7 cellular contexts compared by ENCODE assay signal in genomic region chr5:112892066-112892465, GRCh38. TPM values are rescaled to one million over a fixed set of nuclear protein-coding genes. Genes with fewer than 3 reads are reported as not detected.
A peak's percentile ranks its signal among the peaks of the same experiment; 100 is the strongest.
DNase-seq lines count a peak whose midpoint lies in the region; TF ChIP-seq lines count a peak whose summit lies in the region.
"Not testable (repeated sequence)": the region's sequence is repeated elsewhere in the genome, so short reads cannot be mapped to it uniquely, and the experiment has no call there.

No MANE protein-coding gene starts in this region.

- not testable (repeated sequence) for H3K4me3 ChIP-seq in Caco-2 (ENCODE audit: low read depth, low read length); SJCRH30

- H3K27ac Mint-ChIP-seq in CD14-positive monocyte: peak overlapping the region in 4 of 7 donors; percentile 34 to 73 (median 61)
- not testable (repeated sequence) for H3K27ac Mint-ChIP-seq in Caco-2 (ENCODE audit: unreplicated experiment); MCF 10A (ENCODE audit: low read depth, unreplicated experiment)
- peak overlapping the region; percentile 13 for H3K27ac Mint-ChIP-seq in activated CD4-positive, alpha-beta memory T cell treated with anti-CD3 and anti-CD28 coated beads, Interleukin-2, amount 10 ng/mL, durations not matched to agents 7 days and 5 days
- peak overlapping the region; percentile 28 for H3K27ac Mint-ChIP-seq in endothelial cell (ENCODE audit: unreplicated experiment)
- peak overlapping the region; percentile 81 for H3K27ac Mint-ChIP-seq in nephron progenitor cell

- not testable (repeated sequence) for H3K4me3 Mint-ChIP-seq in CD14-positive monocyte; Caco-2 (ENCODE audit: unreplicated experiment); activated CD4-positive, alpha-beta memory T cell treated with anti-CD3 and anti-CD28 coated beads, Interleukin-2, amount 10 ng/mL, durations not matched to agents 7 days and 5 days; MCF 10A (ENCODE audit: unreplicated experiment); endothelial cell (ENCODE audit: unreplicated experiment); nephron progenitor cell

- not testable (repeated sequence) for H3K4me1 Mint-ChIP-seq in CD14-positive monocyte; Caco-2 (ENCODE audit: low read depth, unreplicated experiment); MCF 10A (ENCODE audit: insufficient read depth, unreplicated experiment); endothelial cell (ENCODE audit: unreplicated experiment); nephron progenitor cell
- H3K4me1 Mint-ChIP-seq in activated CD4-positive, alpha-beta memory T cell treated with anti-CD3 and anti-CD28 coated beads, Interleukin-2, amount 10 ng/mL, durations not matched to agents 7 days and 5 days: peaks cover 30% of the 10 kb centered on the region

- CTCF ChIA-PET in Caco-2 (lab: Charles Lee); activated CD4-positive, alpha-beta memory T cell treated with anti-CD3 and anti-CD28 coated beads, Interleukin-2, amount 10 ng/mL, durations not matched to agents 7 days and 5 days (lab: Charles Lee); MCF 10A (lab: Yijun Ruan, JAX): not testable (repeated sequence)

- intact Hi-C loops in CD14-positive monocyte (cut with micrococcal nuclease); Caco-2 (cut with micrococcal nuclease; ENCODE audit: unreplicated experiment); MCF 10A (cut with micrococcal nuclease): not testable (repeated sequence)

- not testable (repeated sequence) for H3K4me1 ChIP-seq in Caco-2, SJCRH30

- not testable (repeated sequence) for H3K27me3 ChIP-seq in Caco-2 (replicated peaks; ENCODE audit: control insufficient read depth, insufficient read depth, low read length); SJCRH30

- not testable (repeated sequence) for DNase-seq in CD14-positive monocyte (ENCODE audit: low spot score); Caco-2; SJCRH30; activated CD4-positive, alpha-beta memory T cell treated with anti-CD3 and anti-CD28 coated beads, Interleukin-2, amount 10 ng/mL, durations not matched to agents 7 days and 5 days; MCF 10A (ENCODE audit: unreplicated experiment); endothelial cell (ENCODE audit: low spot score); nephron progenitor cell

- BruUV-seq in Caco-2 (replicated peaks; lab: Mats Ljungman, UMichigan): TSS peak; percentile 31
- TSS peak; percentile 27 for BruUV-seq in MCF 10A (replicated peaks; lab: Mats Ljungman, UMichigan)

- not testable (repeated sequence) for H3K27me3 Mint-ChIP-seq in CD14-positive monocyte (ENCODE audit: low read depth in 3 of 3); Caco-2 (ENCODE audit: insufficient read depth, unreplicated experiment); activated CD4-positive, alpha-beta memory T cell treated with anti-CD3 and anti-CD28 coated beads, Interleukin-2, amount 10 ng/mL, durations not matched to agents 7 days and 5 days; MCF 10A (ENCODE audit: insufficient read depth, unreplicated experiment); endothelial cell (ENCODE audit: unreplicated experiment); nephron progenitor cell (ENCODE audit: low read depth, poor library complexity)

- not testable (repeated sequence) for H3K36me3 ChIP-seq in Caco-2 (ENCODE audit: control insufficient read depth, insufficient read depth, low read length)
- H3K36me3 ChIP-seq in SJCRH30: peaks cover 59% of the 10 kb centered on the region

- H3K36me3 Mint-ChIP-seq in CD14-positive monocyte (peaks cover 40 to 73% of the 10 kb centered on the region in 2 donors), Caco-2 (ENCODE audit: insufficient read depth, unreplicated experiment) (peaks cover 51% of the 10 kb centered on the region), MCF 10A (ENCODE audit: insufficient read depth, unreplicated experiment) (peaks cover 54% of the 10 kb centered on the region), endothelial cell (ENCODE audit: low read depth, unreplicated experiment) (peaks cover 28% of the 10 kb centered on the region), nephron progenitor cell (ENCODE audit: low read depth) (peaks cover 45% of the 10 kb centered on the region)
- H3K36me3 Mint-ChIP-seq in activated CD4-positive, alpha-beta memory T cell treated with anti-CD3 and anti-CD28 coated beads, Interleukin-2, amount 10 ng/mL, durations not matched to agents 7 days and 5 days (ENCODE audit: low read depth): peaks cover 60% of the 10 kb centered on the region

- H3K9me3 ChIP-seq in Caco-2; SJCRH30 (replicated peaks): not testable (repeated sequence)

- POLR2A ChIA-PET in Caco-2 (lab: Charles Lee): not testable (repeated sequence)
- POLR2A ChIA-PET in activated CD4-positive, alpha-beta memory T cell treated with anti-CD3 and anti-CD28 coated beads, Interleukin-2, amount 10 ng/mL, durations not matched to agents 7 days and 5 days (lab: Charles Lee): interaction anchor here (1.1 kb wide), 1 partner anchor 31 kb away, joined by 4 read pairs; the partner anchor contains the start of gene SRP19
- POLR2A ChIA-PET in MCF 10A (lab: Yijun Ruan, JAX): interaction anchor here (1.0 to 2.0 kb wide), 2 partner anchors 10 to 14 kb away, joined by 4 read pairs; no protein-coding TSS in a partner anchor

- TF ChIP-seq CTCF in CD14-positive monocyte (IDR thresholded peaks at IDR 0.05); Caco-2 (IDR thresholded peaks at IDR 0.05; ENCODE audit: insufficient read depth in 1 of 2, low read depth in 1 of 2, low read length in 1 of 2, severe bottlenecking in 1 of 2, unreplicated experiment in 1 of 2); MCF 10A (IDR thresholded peaks at IDR 0.05; ENCODE audit: unreplicated experiment); endothelial cell (IDR thresholded peaks at IDR 0.05; ENCODE audit: unreplicated experiment); nephron progenitor cell (IDR thresholded peaks at IDR 0.05): not testable (repeated sequence)

- H3K9me3 Mint-ChIP-seq in CD14-positive monocyte; Caco-2 (ENCODE audit: unreplicated experiment); activated CD4-positive, alpha-beta memory T cell treated with anti-CD3 and anti-CD28 coated beads, Interleukin-2, amount 10 ng/mL, durations not matched to agents 7 days and 5 days; MCF 10A (ENCODE audit: unreplicated experiment); endothelial cell (ENCODE audit: unreplicated experiment); nephron progenitor cell: not testable (repeated sequence)

- H3K27ac ChIP-seq in SJCRH30: peak overlapping the region; percentile 2; the same call in 1 of the 2 replicates

RNA-seq across cellular contexts. Expression of gene REEP5, which starts 30.0 kb away (rescaled TPM):
- 100 to 1,000 TPM; 193 to 200 TPM for polyA plus RNA-seq in CD14-positive monocyte
- 88.2 and 99.3 TPM in 2 replicates for total RNA-seq in Caco-2 (2022)
- 24.9 and 30.7 TPM in 2 replicates for total RNA-seq in SJCRH30 (2014; rRNA removed; shearing (Covaris generic))
- total RNA-seq in activated CD4-positive, alpha-beta memory T cell treated with anti-CD3 and anti-CD28 coated beads, Interleukin-2, amount 10 ng/mL, durations not matched to agents 7 days and 5 days: 10 to 100 TPM; 95.0 to 96.3 TPM
- total RNA-seq in MCF 10A (2022): 64.8 and 65.2 TPM in 2 replicates
- 62.7 TPM for total RNA-seq in endothelial cell (ENCODE audit: unreplicated experiment)

RNA-seq across cellular contexts. Expression of gene SRP19, which starts 31.0 kb away (rescaled TPM):
- 10 to 100 TPM; 71.9 to 87.4 TPM for polyA plus RNA-seq in CD14-positive monocyte
- 63.5 and 65.1 TPM in 2 replicates for total RNA-seq in Caco-2 (2022)
- total RNA-seq in SJCRH30 (2014; rRNA removed; shearing (Covaris generic)): 71.3 and 82.8 TPM in 2 replicates
- total RNA-seq in activated CD4-positive, alpha-beta memory T cell treated with anti-CD3 and anti-CD28 coated beads, Interleukin-2, amount 10 ng/mL, durations not matched to agents 7 days and 5 days: 10 to 100 TPM; 54.6 to 68.3 TPM
- 88.9 and 99.6 TPM in 2 replicates for total RNA-seq in MCF 10A (2022)
- total RNA-seq in endothelial cell (ENCODE audit: unreplicated experiment): 42.7 TPM
